Comparison of ENCODE assay signal across 8 cellular contexts in genomic region chr6:108556864-108557493, GRCh38. TPM values are rescaled to one million over a fixed set of nuclear protein-coding genes. Genes with fewer than 3 reads are reported as not detected.
A peak's percentile ranks its signal among the peaks of the same experiment; 100 is the strongest.
DNase-seq lines count a peak whose midpoint lies in the region; ATAC-seq and TF ChIP-seq lines count a peak whose summit lies in the region.

No MANE protein-coding gene starts in this region.

- no peaks in the 10 kb centered on the region for H3K9me3 ChIP-seq in thoracic aorta

- ATAC-seq in thoracic aorta (ENCODE audit: insufficient number of reproducible peaks, low FRiP score, low read depth) = no peak

- peaks cover 44% of the 10 kb centered on the region for H3K27me3 Mint-ChIP-seq in activated CD4-positive, alpha-beta T cell treated with anti-CD3 and anti-CD28 coated beads, Interleukin-2, amount 10 ng/mL, durations not matched to agents 24 days and 14 days
- H3K27me3 Mint-ChIP-seq in activated naive CD8-positive, alpha-beta T cell = no peaks in the 10 kb centered on the region

- peaks cover 9 to 12% of the 10 kb centered on the region in 2 donors for H3K4me1 ChIP-seq in thoracic aorta (ENCODE audit: control insufficient read depth in 1 of 2, low read depth in 2 of 2)

- peak overlapping the region; percentile 88 for H3K4me3 Mint-ChIP-seq in activated CD4-positive, alpha-beta T cell treated with anti-CD3 and anti-CD28 coated beads, Interleukin-2, amount 10 ng/mL, durations not matched to agents 24 days and 14 days
- peak overlapping the region; percentile 74 for H3K4me3 Mint-ChIP-seq in activated naive CD8-positive, alpha-beta T cell

- no peaks in the 10 kb centered on the region for H3K36me3 ChIP-seq in thoracic aorta

- peak overlapping the region; percentile 98 for H3K4me3 ChIP-seq in thoracic aorta

- no peak for TF ChIP-seq CTCF in thoracic aorta (IDR thresholded peaks at IDR 0.05)

- H3K36me3 Mint-ChIP-seq in activated CD4-positive, alpha-beta T cell treated with anti-CD3 and anti-CD28 coated beads, Interleukin-2, amount 10 ng/mL, durations not matched to agents 24 days and 14 days (ENCODE audit: low read depth) = peaks cover 4% of the 10 kb centered on the region
- H3K36me3 Mint-ChIP-seq in activated naive CD8-positive, alpha-beta T cell = no peaks in the 10 kb centered on the region

- intact Hi-C loops in activated CD4-positive, alpha-beta T cell treated with anti-CD3 and anti-CD28 coated beads, Interleukin-2, amount 10 ng/mL, durations not matched to agents 24 days and 14 days (cut with micrococcal nuclease) = loop anchor here (5.0 to 10.0 kb wide), 4 partner anchors 340 to 928 kb away; partner anchors contain the start of genes SCML4 and ZBTB24

- DNase-seq in activated CD4-positive, alpha-beta T cell treated with anti-CD3 and anti-CD28 coated beads, Interleukin-2, amount 10 ng/mL, durations not matched to agents 24 days and 14 days = no peak
- DNase-seq in activated CD4-positive, alpha-beta T cell treated with anti-CD3 and anti-CD28 coated beads, Interleukin-2, amount 50 U/mL, for 1 hour = no peak
- peak; percentile 61 for DNase-seq in islet precursor cell
- no peak for DNase-seq in thoracic aorta (ENCODE audit: low spot score)
- DNase-seq in stimulated activated naive CD4-positive, alpha-beta T cell treated with Interleukin-2 at 50 U/mL for 16 hours (lab: John Stamatoyannopoulos, UW) = no peak
- DNase-seq in SKM-1 treated with dmso at 0.1 percent for 144 hours (lab: John Stamatoyannopoulos, UW; ENCODE audit: unreplicated experiment) = no peak
- no peak for DNase-seq in NCI-H2196 (lab: John Stamatoyannopoulos, UW; ENCODE audit: unreplicated experiment)

- H3K4me1 Mint-ChIP-seq in activated CD4-positive, alpha-beta T cell treated with anti-CD3 and anti-CD28 coated beads, Interleukin-2, amount 10 ng/mL, durations not matched to agents 24 days and 14 days = peaks cover 10% of the 10 kb centered on the region
- H3K4me1 Mint-ChIP-seq in activated naive CD8-positive, alpha-beta T cell (ENCODE audit: low read depth) = peaks cover 3% of the 10 kb centered on the region

- H3K27ac ChIP-seq in thoracic aorta = peak overlapping the region; percentile 97 to 100

- no peaks in the 10 kb centered on the region for H3K27me3 ChIP-seq in thoracic aorta (replicated peaks; ENCODE audit: insufficient read depth)

- no peaks in the 10 kb centered on the region for H3K9me3 Mint-ChIP-seq in activated CD4-positive, alpha-beta T cell treated with anti-CD3 and anti-CD28 coated beads, Interleukin-2, amount 10 ng/mL, durations not matched to agents 24 days and 14 days
- H3K9me3 Mint-ChIP-seq in activated naive CD8-positive, alpha-beta T cell (ENCODE audit: low read depth) = no peaks in the 10 kb centered on the region

- H3K27ac Mint-ChIP-seq in activated CD4-positive, alpha-beta T cell treated with anti-CD3 and anti-CD28 coated beads, Interleukin-2, amount 10 ng/mL, durations not matched to agents 24 days and 14 days = peak overlapping the region; percentile 78
- peak overlapping the region; percentile 84 for H3K27ac Mint-ChIP-seq in activated naive CD8-positive, alpha-beta T cell

RNA-seq across cellular contexts. Expression of gene FOXO3, which starts 3.7 kb away (rescaled TPM):
- 5.9 TPM in 2 replicates for total RNA-seq in activated CD4-positive, alpha-beta T cell treated with anti-CD3 and anti-CD28 coated beads, Interleukin-2, amount 10 ng/mL, durations not matched to agents 24 days and 14 days
- 100 to 1,000 TPM; 106 to 149 TPM for total RNA-seq in thoracic aorta

Comparison
In these comparisons a context has a peak if more than half of its experiments do, and no peak if none do; other contexts are left out.
1. RNA of gene FOXO3, which starts 3.7 kb away (total RNA-seq): 106 to 149 TPM in thoracic aorta; 5.9 TPM in activated CD4-positive, alpha-beta T cell treated with anti-CD3 and anti-CD28 coated beads, Interleukin-2, amount 10 ng/mL, durations not matched to agents 24 days and 14 days; every median in the first group is over 10 times any median in the second.